8 cellular contexts compared by ENCODE assay signal in genomic region chr10:72229261-72230251, GRCh38. TPM values are rescaled to one million over a fixed set of nuclear protein-coding genes. Genes with fewer than 3 reads are reported as not detected.
DNase-seq lines count a peak whose midpoint lies in the region; ATAC-seq, FAIRE-seq and TF ChIP-seq lines count a peak whose summit lies in the region.

No MANE protein-coding gene starts in this region.

- peaks cover 38% of the 10 kb centered on the region for H3K36me3 Mint-ChIP-seq in activated naive CD4-positive, alpha-beta T cell treated with anti-CD3 and anti-CD28 coated beads, Interleukin-2, amount 10 ng/mL, durations not matched to agents 7 days and 5 days

- SMC1A ChIA-PET in GM12878 (lab: Charles Lee; ENCODE audit: uncharacterized antibody, unreplicated experiment), result interaction anchor here (0.6 to 2.7 kb wide), 20 partner anchors 8 to 240 kb away, joined by 3 to 15 read pairs (median 4); no protein-coding TSS in a partner anchor

- RAD21 ChIA-PET in GM12878 (lab: Charles Lee; ENCODE audit: unreplicated experiment), result interaction anchor here (0.6 to 1.9 kb wide), 19 partner anchors 8 to 333 kb away, joined by 3 to 7 read pairs (median 3); partner anchors contain the start of gene DDIT4

- H3K4me1 ChIP-seq in GM12878 (ENCODE audit: control insufficient read depth, insufficient read depth, low read length) (peaks cover 3% of the 10 kb centered on the region), lung (ENCODE audit: control insufficient read depth in 2 of 2, insufficient read depth in 2 of 2, low read length in 2 of 2) (peaks cover 1 to 6% of the 10 kb centered on the region in 2 donors), transverse colon (peaks cover 0 to 16% (median 4%) of the 10 kb centered on the region in 4 donors)

- H3K27me3 ChIP-seq in GM12878 (replicated peaks in 1 of 2; ENCODE audit: control insufficient read depth in 2 of 2, insufficient read depth in 2 of 2, low read length in 1 of 2) (no peaks in the 10 kb centered on the region), lung (ENCODE audit: control insufficient read depth, insufficient read depth) (no peaks in the 10 kb centered on the region), transverse colon (no peaks in the 10 kb centered on the region)

- intact Hi-C loops in GM12878 (cut with micrococcal nuclease; ENCODE audit: unreplicated experiment), result no loop called here
- intact Hi-C loops in transverse colon (cut with DNase I; ENCODE audit: low total_unique reads), result no loop called here

- no peak overlapping the region for H3K4me3 Mint-ChIP-seq in activated naive CD4-positive, alpha-beta T cell treated with anti-CD3 and anti-CD28 coated beads, Interleukin-2, amount 10 ng/mL, durations not matched to agents 7 days and 5 days

- H3K27ac Mint-ChIP-seq in activated naive CD4-positive, alpha-beta T cell treated with anti-CD3 and anti-CD28 coated beads, Interleukin-2, amount 10 ng/mL, durations not matched to agents 7 days and 5 days, result peak overlapping the region; percentile 64

- no peak overlapping the region for H3K9ac ChIP-seq in GM12878 (ENCODE audit: control insufficient read depth, insufficient read depth, low read length)

- TF ChIP-seq EP300 in GM12878 (IDR thresholded peaks at IDR 0.05; ENCODE audit: borderline replicate concordance in 1 of 2, control insufficient read depth in 1 of 2, low read depth in 2 of 2, low read length in 2 of 2) (no peak), transverse colon (IDR thresholded peaks at IDR 0.05; ENCODE audit: low read depth) (no peak)

- H2AFZ ChIP-seq in GM12878 (ENCODE audit: control insufficient read depth, low read depth, low read length), result no peak overlapping the region

- POLR2A ChIA-PET in GM12878 (lab: Charles Lee), result interaction anchor here (0.6 to 2.1 kb wide), 11 partner anchors 8 to 305 kb away, joined by 3 to 12 read pairs (median 3); partner anchors contain the start of genes ANAPC16, ASCC1 and DDIT4

- H3K27ac ChIP-seq in GM12878 (ENCODE audit: control insufficient read depth, insufficient read depth), result no peak overlapping the region
- peak overlapping the region; percentile 65 to 75 for H3K27ac ChIP-seq in lung (ENCODE audit: low read depth in 1 of 2, low read length in 1 of 2)
- peak overlapping the region in 3 of 4 donors; percentile 21 to 63 (median 49) for H3K27ac ChIP-seq in transverse colon

- no peak for TF ChIP-seq POLR2A in GM12878 (IDR thresholded peaks at IDR 0.05; ENCODE audit: low read depth, low read length)
- no peak for TF ChIP-seq POLR2A in transverse colon (IDR thresholded peaks at IDR 0.05)

- no peaks in the 10 kb centered on the region for H3K27me3 Mint-ChIP-seq in activated naive CD4-positive, alpha-beta T cell treated with anti-CD3 and anti-CD28 coated beads, Interleukin-2, amount 10 ng/mL, durations not matched to agents 7 days and 5 days

- H3K4me2 ChIP-seq in GM12878 (ENCODE audit: control insufficient read depth, insufficient read depth), result no peak overlapping the region

- H3K36me3 ChIP-seq in GM12878 (ENCODE audit: control insufficient read depth in 2 of 2, insufficient read depth in 2 of 2, low read length in 1 of 2) (peaks cover 1 to 31% of the 10 kb centered on the region in 2 experiments), lung (ENCODE audit: control insufficient read depth in 2 of 2, insufficient read depth in 2 of 2, low read length in 2 of 2) (peaks cover 16 to 20% of the 10 kb centered on the region in 2 donors), transverse colon (peaks cover 0 to 43% (median 14%) of the 10 kb centered on the region in 4 donors)

- DNase-seq in activated naive CD4-positive, alpha-beta T cell treated with anti-CD3 and anti-CD28 coated beads, Interleukin-2, amount 10 ng/mL, durations not matched to agents 7 days and 5 days, result no peak
- DNase-seq in activated naive CD4-positive, alpha-beta T cell treated with anti-CD3 and anti-CD28 coated beads, Interleukin-2, amount 50 U/mL, for 16 hours, result no peak
- DNase-seq in GM12878 (ENCODE audit: low read depth, low spot score) (no peak), lung (ENCODE audit: low spot score) (no peak), transverse colon (no peak), SKM-1 (lab: John Stamatoyannopoulos, UW; ENCODE audit: unreplicated experiment) (no peak)
- no peak for DNase-seq in stimulated activated CD4-positive, alpha-beta T cell treated with anti-CD3 and anti-CD28 coated beads, Interleukin-4, amount 100 ng/mL, for 24 hours

- 91% methylated on average over 8 of the region's 8 CpGs for WGBS in GM12878 (ENCODE audit: insufficient coverage, insufficient replicate concordance, low lambda C conversion rate, missing lambda C conversion rate)
- 49 to 57% methylated on average over 8 of the region's 8 CpGs for WGBS in lung, 2 donors
- WGBS in transverse colon (ENCODE audit: low coverage in 1 of 2), 2 donors, result 61 to 71% methylated on average over 8 of the region's 8 CpGs

- TF ChIP-seq CTCF in GM12878 (IDR thresholded peaks at IDR 0.05 in 2 of 3, conservative IDR thresholded peaks at IDR 0.05 in 1 of 3; ENCODE audit: control insufficient read depth in 2 of 3, extremely low read depth in 1 of 3, insufficient read depth in 1 of 3, low read depth in 3 of 3, low read length in 3 of 3), result no peak
- no peak for TF ChIP-seq CTCF in lung (IDR thresholded peaks at IDR 0.05; ENCODE audit: control extremely low read depth, extremely low read depth)
- no peak for TF ChIP-seq CTCF in transverse colon (IDR thresholded peaks at IDR 0.05)

- ATAC-seq in GM12878 (no peak), lung (ENCODE audit: insufficient read depth, low FRiP score) (no peak), GM21825 (IDR thresholded peaks at IDR 0.05; ENCODE audit: unreplicated experiment) (no peak)

- FAIRE-seq in GM12878 (lab: Jason Lieb, UNC), result no peak

- H3K4me3 ChIP-seq in GM12878, result no peak overlapping the region
- H3K4me3 ChIP-seq in lung, result no peak overlapping the region
- H3K4me3 ChIP-seq in transverse colon, result no peak overlapping the region

- CTCF ChIA-PET in activated naive CD4-positive, alpha-beta T cell treated with anti-CD3 and anti-CD28 coated beads, Interleukin-2, amount 10 ng/mL, durations not matched to agents 7 days and 5 days (lab: Charles Lee), result interaction anchor here (0.8 to 3.2 kb wide), 6 partner anchors 11 to 108 kb away, joined by 3 to 10 read pairs (median 4); no protein-coding TSS in a partner anchor
- CTCF ChIA-PET in GM12878 (lab: Yijun Ruan, JAX), result interaction anchor here (0.7 to 2.6 kb wide), 16 partner anchors 8 to 333 kb away, joined by 3 to 10 read pairs (median 4); no protein-coding TSS in a partner anchor

- no peak for TF ChIP-seq RAD21 in GM12878 (IDR thresholded peaks at IDR 0.05; ENCODE audit: insufficient read depth, low read depth, low read length)

- no peaks in the 10 kb centered on the region for H3K9me3 Mint-ChIP-seq in activated naive CD4-positive, alpha-beta T cell treated with anti-CD3 and anti-CD28 coated beads, Interleukin-2, amount 10 ng/mL, durations not matched to agents 7 days and 5 days

- no TSS peak for BruUV-seq in GM12878 (replicated peaks; lab: Mats Ljungman, UMichigan)

- H3K4me1 Mint-ChIP-seq in activated naive CD4-positive, alpha-beta T cell treated with anti-CD3 and anti-CD28 coated beads, Interleukin-2, amount 10 ng/mL, durations not matched to agents 7 days and 5 days, result peaks cover 32% of the 10 kb centered on the region

- H3K9me3 ChIP-seq in GM12878 (replicated peaks; ENCODE audit: control insufficient read depth, insufficient read depth, low read length), result no peaks in the 10 kb centered on the region
- H3K9me3 ChIP-seq in lung (ENCODE audit: control insufficient read depth in 2 of 2, insufficient read depth in 1 of 2, low read length in 1 of 2), result no peaks in the 10 kb centered on the region
- H3K9me3 ChIP-seq in transverse colon, result no peaks in the 10 kb centered on the region

- H4K20me1 ChIP-seq in GM12878 (ENCODE audit: control insufficient read depth, insufficient read depth), result no peaks in the 10 kb centered on the region

- H3K79me2 ChIP-seq in GM12878 (ENCODE audit: control insufficient read depth, insufficient read depth, low read length), result peaks cover 24% of the 10 kb centered on the region

- in situ Hi-C loops in GM12878 (cut with MboI), result loop anchor here (5.0 kb wide), 1 partner anchor 108 kb away; no protein-coding TSS in a partner anchor
- in situ Hi-C loops in transverse colon (cut with MboI; ENCODE audit: low pct_ligation_motif_present in 1 of 4, low pct_unique_long_range_greater_than_20kb in 1 of 4, low sequenced_read_pairs in 3 of 4), result loop anchor here in 2 of 4 donors (10.0 to 25.0 kb wide), 2 partner anchors 105 to 108 kb away; no protein-coding TSS in a partner anchor

RNA-seq across cellular contexts. Expression of gene ASCC1, which starts 13.5 kb away (rescaled TPM):
- 63.6 and 65.4 TPM in 2 replicates for total RNA-seq in GM12878 (2013; cell fraction: nucleolus; rRNA removed)
- 23.3 and 32.9 TPM in 2 replicates for total RNA-seq in GM12878 (2014; rRNA removed)
- 40.4 and 41.9 TPM in 2 replicates for total RNA-seq in GM12878 (2014; rRNA removed; fragmentation: Illumina TruSeq; extraction: Trizol)
- total RNA-seq in GM12878 (2021), result 37.7 and 37.9 TPM in 2 replicates
- 40.5 TPM for polyA plus RNA-seq in GM12878 (2011; ENCODE audit: low read depth)
- polyA plus RNA-seq in GM12878 (2011; rRNA removed), result 80.6 and 113 TPM in 2 replicates
- 49.9 and 54.1 TPM in 2 replicates for polyA plus RNA-seq in GM12878 (2011; cell fraction: cytosol; rRNA removed)
- polyA plus RNA-seq in GM12878 (2011; cell fraction: nucleus; rRNA removed), result 40.7 and 40.9 TPM in 2 replicates
- polyA plus RNA-seq in GM12878 (2012), result 35.0 and 40.2 TPM in 2 replicates
- polyA plus RNA-seq in GM12878 (2014; fragmentation: Illumina TruSeq; extraction: Trizol), result 62.2 and 83.1 TPM in 2 replicates
- polyA plus RNA-seq in GM12878 (2014; fragmentation: Nextera tagmentation; extraction: Ambion mirVana), result 10 to 100 TPM; 41.6 to 49.9 TPM
- 40.8 and 40.9 TPM in 2 replicates for polyA plus RNA-seq in GM12878 (2014; rRNA removed)
- 10 to 100 TPM; 43.8 to 47.2 TPM for polyA plus RNA-seq in GM12878 (2016; fragmentation: Nextera tagmentation; extraction: Ambion mirVana)
- 86.5 and 91.9 TPM in 2 replicates for polyA minus RNA-seq in GM12878 (2011; rRNA and poly(A)+ RNA removed)
- 35.2 and 35.7 TPM in 2 replicates for polyA minus RNA-seq in GM12878 (2011; cell fraction: cytosol; rRNA and poly(A)+ RNA removed)
- polyA minus RNA-seq in GM12878 (2011; cell fraction: nucleus; rRNA and poly(A)+ RNA removed), result 27.3 and 33.8 TPM in 2 replicates
- total RNA-seq in lung, result 10 to 100 TPM; 28.9 to 29.9 TPM
- polyA plus RNA-seq in lung, result 10 to 100 TPM in 1 of 2 donors, 1 to 10 TPM in 1; 9.0 to 19.4 TPM
- total RNA-seq in transverse colon, result 10 to 100 TPM; 13.4 to 34.0 (median 20.5) TPM

RNA-seq across cellular contexts. Expression of gene ANAPC16, which starts 13.7 kb away (rescaled TPM):
- total RNA-seq in GM12878 (2013; cell fraction: nucleolus; rRNA removed), result 59.7 and 67.5 TPM in 2 replicates
- 69.0 and 78.1 TPM in 2 replicates for total RNA-seq in GM12878 (2014; rRNA removed)
- total RNA-seq in GM12878 (2014; rRNA removed; fragmentation: Illumina TruSeq; extraction: Trizol), result 80.2 and 80.3 TPM in 2 replicates
- 66.9 and 72.7 TPM in 2 replicates for total RNA-seq in GM12878 (2021)
- polyA plus RNA-seq in GM12878 (2011; ENCODE audit: low read depth), result 72.2 TPM
- polyA plus RNA-seq in GM12878 (2011; rRNA removed), result 191 and 233 TPM in 2 replicates
- 67.3 and 70.7 TPM in 2 replicates for polyA plus RNA-seq in GM12878 (2011; cell fraction: cytosol; rRNA removed)
- 29.0 and 44.9 TPM in 2 replicates for polyA plus RNA-seq in GM12878 (2011; cell fraction: nucleus; rRNA removed)
- polyA plus RNA-seq in GM12878 (2012), result 93.4 and 116 TPM in 2 replicates
- 79.5 and 97.5 TPM in 2 replicates for polyA plus RNA-seq in GM12878 (2014; fragmentation: Illumina TruSeq; extraction: Trizol)
- 100 to 1,000 TPM; 178 to 208 TPM for polyA plus RNA-seq in GM12878 (2014; fragmentation: Nextera tagmentation; extraction: Ambion mirVana)
- polyA plus RNA-seq in GM12878 (2014; rRNA removed), result 89.1 and 123 TPM in 2 replicates
- 100 to 1,000 TPM; 145 to 153 TPM for polyA plus RNA-seq in GM12878 (2016; fragmentation: Nextera tagmentation; extraction: Ambion mirVana)
- 39.7 TPM in 2 replicates for polyA minus RNA-seq in GM12878 (2011; rRNA and poly(A)+ RNA removed)
- 9.9 and 13.9 TPM in 2 replicates for polyA minus RNA-seq in GM12878 (2011; cell fraction: cytosol; rRNA and poly(A)+ RNA removed)
- 7.0 and 7.7 TPM in 2 replicates for polyA minus RNA-seq in GM12878 (2011; cell fraction: nucleus; rRNA and poly(A)+ RNA removed)
- 10 to 100 TPM; 67.9 to 94.0 TPM for total RNA-seq in lung
- 100 to 1,000 TPM in 1 of 2 donors, 10 to 100 TPM in 1; 88.9 to 138 TPM for polyA plus RNA-seq in lung
- total RNA-seq in transverse colon, result 10 to 100 TPM; 57.6 to 77.4 (median 65.5) TPM

RNA-seq across cellular contexts. Expression of gene DDIT4, which starts 44.2 kb away (rescaled TPM):
- total RNA-seq in GM12878 (2013; cell fraction: nucleolus; rRNA removed), result 278 and 329 TPM in 2 replicates
- total RNA-seq in GM12878 (2014; rRNA removed) (227 and 228 TPM in 2 replicates), GM12878 (2014; rRNA removed; fragmentation: Illumina TruSeq; extraction: Trizol) (75.4 and 76.9 TPM in 2 replicates), GM12878 (2021) (192 and 210 TPM in 2 replicates), lung (100 to 1,000 TPM; 155 to 190 TPM), transverse colon (100 to 1,000 TPM in 3 of 4 donors, 10 to 100 TPM in 1; 64.5 to 356 (median 150) TPM)
- polyA plus RNA-seq in GM12878 (2011; ENCODE audit: low read depth), result 31.9 TPM
- polyA plus RNA-seq in GM12878 (2011; rRNA removed) (181 and 277 TPM in 2 replicates), GM12878 (2014; fragmentation: Illumina TruSeq; extraction: Trizol) (35.2 and 44.5 TPM in 2 replicates), GM12878 (2014; fragmentation: Nextera tagmentation; extraction: Ambion mirVana) (1 to 10 TPM; 2.1 to 5.0 TPM), GM12878 (2014; rRNA removed) (174 and 190 TPM in 2 replicates), GM12878 (2016; fragmentation: Nextera tagmentation; extraction: Ambion mirVana) (100 to 1,000 TPM; 245 to 268 TPM), lung (100 to 1,000 TPM in 1 of 2 donors, 10 to 100 TPM in 1; 55.3 to 188 TPM)
- polyA plus RNA-seq in GM12878 (2011; cell fraction: cytosol; rRNA removed), result 307 and 319 TPM in 2 replicates
- 445 and 463 TPM in 2 replicates for polyA plus RNA-seq in GM12878 (2011; cell fraction: nucleus; rRNA removed)
- polyA plus RNA-seq in GM12878 (2012), result 108 and 193 TPM in 2 replicates
- 219 and 366 TPM in 2 replicates for polyA minus RNA-seq in GM12878 (2011; rRNA and poly(A)+ RNA removed)
- 187 and 217 TPM in 2 replicates for polyA minus RNA-seq in GM12878 (2011; cell fraction: cytosol; rRNA and poly(A)+ RNA removed)
- 480 and 614 TPM in 2 replicates for polyA minus RNA-seq in GM12878 (2011; cell fraction: nucleus; rRNA and poly(A)+ RNA removed)
